Comparison of ENCODE assay signal across 6 cellular contexts in the genomic region with DNA sequence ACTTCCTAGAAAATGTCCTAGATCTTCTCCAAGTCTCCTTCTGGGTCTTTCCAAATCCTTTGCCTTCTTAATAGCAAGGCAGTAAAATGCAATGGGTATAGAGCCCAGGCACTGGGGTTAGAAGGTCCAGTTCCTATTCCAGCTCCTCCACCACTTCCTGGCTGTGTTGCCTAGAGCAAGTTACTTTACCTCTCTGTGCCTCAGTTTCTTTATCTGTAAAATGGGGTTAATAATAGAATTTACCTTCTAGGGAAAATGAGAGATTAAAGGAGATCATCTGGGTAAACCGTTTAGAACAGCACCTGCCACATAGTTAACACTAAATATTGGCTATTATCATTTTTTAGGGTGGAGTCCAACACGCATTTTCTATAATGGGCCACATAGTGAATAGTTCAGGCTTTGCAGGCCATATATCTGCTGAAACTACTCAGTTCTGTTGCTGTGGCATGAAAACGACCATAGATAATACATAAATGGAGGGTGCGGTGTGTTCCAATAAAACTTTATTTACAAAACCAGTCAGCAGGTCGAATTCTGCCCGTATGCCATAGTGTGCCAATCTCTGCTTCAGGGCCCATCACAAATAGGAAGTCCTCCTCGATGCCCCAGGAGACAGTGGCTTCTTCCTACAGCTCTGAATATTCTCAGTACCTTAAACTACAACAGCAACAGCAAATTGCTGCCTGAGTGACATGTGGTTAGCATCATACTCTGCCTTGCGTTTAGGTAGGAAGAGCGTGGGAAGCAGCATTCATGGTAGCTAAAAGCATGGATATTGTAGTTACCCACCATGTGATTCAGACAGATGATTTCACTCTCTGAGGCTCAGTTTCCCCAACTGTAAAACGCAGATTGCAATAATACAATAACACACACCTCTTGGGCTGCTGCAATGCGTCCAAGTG.
"Had no signal": no experiment of that assay in that cellular context is flagged by ENCODE, and none has a peak within 500 bp of the region (broad histone marks: within the 10 kb centered on the region; RNA-seq: fewer than 3 reads in every experiment).

No MANE protein-coding gene starts in this region.

- H3K27ac Mint-ChIP-seq: H9 had no signal

- H3K4me3 Mint-ChIP-seq: H9, IgD-negative memory B cell had no signal

- H3K27ac ChIP-seq: HL-60 had no signal

- H3K4me1 Mint-ChIP-seq: H9, IgD-negative memory B cell had no signal

- H3K9me3 Mint-ChIP-seq: H9, IgD-negative memory B cell had no signal

- DNase-seq: GOT3, H9, HCEC 1CT, KG1 had no signal
